In genomic region chr21:21159253-21159899, GRCh38 we compare ENCODE assay signal across 1 cellular context.
TF ChIP-seq lines count a peak whose summit lies in the region.

No MANE protein-coding gene starts in this region.

TF ChIP-seq in K562, 482 proteins besides CTCF, POLR2A, EP300 and RAD21 (continued from another document and continues in another):
- no peak for TF ChIP-seq ZNF280B (CRISPR knock-in tag; IDR thresholded peaks at IDR 0.05)
- no peak for TF ChIP-seq E2F8 (IDR thresholded peaks at IDR 0.05; ENCODE audit: low read depth, partially characterized antibody)
- TF ChIP-seq POLR2B (IDR thresholded peaks at IDR 0.05; ENCODE audit: low read depth, partially characterized antibody) = no peak
- no peak for TF ChIP-seq FOS (IDR thresholded peaks at IDR 0.05; ENCODE audit: extremely low read depth, insufficient read length)
- TF ChIP-seq FOSL1 (tag; conservative IDR thresholded peaks at IDR 0.05) = peak; percentile 52
- TF ChIP-seq ZBED1 (IDR thresholded peaks at IDR 0.05) = no peak
- TF ChIP-seq ZZZ3 (IDR thresholded peaks at IDR 0.05) = no peak
- TF ChIP-seq ARID3A (IDR thresholded peaks at IDR 0.05; ENCODE audit: borderline replicate concordance, low read depth, low read length) = no peak
- no peak for TF ChIP-seq MAFK (IDR thresholded peaks at IDR 0.05; ENCODE audit: low read length)
- TF ChIP-seq ZNF589 (CRISPR knock-in tag; IDR thresholded peaks at IDR 0.05; ENCODE audit: low read depth) = no peak
- TF ChIP-seq WHSC1 (IDR thresholded peaks at IDR 0.05; ENCODE audit: low read length) = no peak
- TF ChIP-seq ATF1 (CRISPR knock-in tag; IDR thresholded peaks at IDR 0.05) = no peak
- peak; percentile 59; the same call in 1 of the 2 replicates for TF ChIP-seq ATF1 (tag; IDR thresholded peaks at IDR 0.05)
- no peak for TF ChIP-seq CLOCK (CRISPR knock-in tag; IDR thresholded peaks at IDR 0.05; ENCODE audit: borderline replicate concordance)
- TF ChIP-seq ATF7 (IDR thresholded peaks at IDR 0.05) = peak; percentile 73; the same call in 1 of the 2 replicates
- no peak for TF ChIP-seq HNRNPH1 (optimal IDR thresholded peaks at IDR 0.05; ENCODE audit: low read depth, low read length)
- no peak for TF ChIP-seq ZNF707 (CRISPR knock-in tag; conservative IDR thresholded peaks at IDR 0.05)
- no peak for TF ChIP-seq CBX2 (IDR thresholded peaks at IDR 0.05; ENCODE audit: insufficient read depth, low read length, poor library complexity, severe bottlenecking)
- TF ChIP-seq SRSF3 (IDR thresholded peaks at IDR 0.05; ENCODE audit: insufficient read depth, low read length) = no peak
- TF ChIP-seq ZBTB11 (CRISPR knock-in tag; IDR thresholded peaks at IDR 0.05) = no peak
- TF ChIP-seq ZNF395 (CRISPR knock-in tag; IDR thresholded peaks at IDR 0.05) = no peak
- TF ChIP-seq ZNF699 (CRISPR knock-in tag; IDR thresholded peaks at IDR 0.05; ENCODE audit: insufficient replicate concordance) = no peak
- TF ChIP-seq THRAP3 (IDR thresholded peaks at IDR 0.05; ENCODE audit: borderline replicate concordance) = no peak
- no peak for TF ChIP-seq NRF1 (conservative IDR thresholded peaks at IDR 0.05 in 1 of 2, IDR thresholded peaks at IDR 0.05 in 1 of 2)
- no peak for TF ChIP-seq MLX (CRISPR knock-in tag; conservative IDR thresholded peaks at IDR 0.05)
- TF ChIP-seq RFX1 (IDR thresholded peaks at IDR 0.05) = no peak
- no peak for TF ChIP-seq KAT7 (CRISPR knock-in tag; IDR thresholded peaks at IDR 0.05; ENCODE audit: borderline replicate concordance)
- no peak for TF ChIP-seq ZNF561 (CRISPR knock-in tag; conservative IDR thresholded peaks at IDR 0.05)
- no peak for TF ChIP-seq ARID2 (IDR thresholded peaks at IDR 0.05)
- no peak for TF ChIP-seq MXI1 (IDR thresholded peaks at IDR 0.05; ENCODE audit: low read depth, low read length)
- peak; percentile 21; the same call in 1 of the 2 replicates for TF ChIP-seq ZNF592 (IDR thresholded peaks at IDR 0.05)
- TF ChIP-seq BCLAF1 (IDR thresholded peaks at IDR 0.05; ENCODE audit: borderline replicate concordance in 1 of 2, control insufficient read depth in 1 of 2, low read depth in 2 of 2, low read length in 1 of 2) = no peak
- TF ChIP-seq ZNF449 (CRISPR knock-in tag; IDR thresholded peaks at IDR 0.05) = no peak
- TF ChIP-seq RBBP5 (IDR thresholded peaks at IDR 0.05; ENCODE audit: borderline replicate concordance, insufficient read depth, low read length, poor library complexity, severe bottlenecking) = no peak
